Comparison of ENCODE assay signal across 13 cellular contexts in the genomic region with DNA sequence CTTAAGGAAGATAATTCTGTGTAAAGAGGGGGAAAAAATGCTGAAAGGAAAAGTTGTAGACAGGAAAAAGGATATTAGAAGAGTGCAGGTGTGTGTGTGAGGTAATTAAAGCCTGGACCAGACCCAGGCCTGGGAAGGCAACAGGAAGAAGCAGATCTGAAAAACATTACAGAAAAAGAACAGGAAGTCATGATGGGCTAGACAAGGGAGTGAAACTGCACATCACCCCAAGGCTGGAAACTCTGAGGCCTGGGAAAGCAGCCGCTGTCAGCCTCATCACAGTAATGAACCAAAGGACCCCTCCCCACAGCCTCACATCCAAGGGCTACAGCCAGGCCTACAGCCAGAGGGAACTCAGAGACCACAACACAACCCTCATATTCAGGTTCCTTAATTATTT.
DNase-seq lines count a peak whose midpoint lies in the region; ATAC-seq and TF ChIP-seq lines count a peak whose summit lies in the region.
"Had no signal": no experiment of that assay in that cellular context is flagged by ENCODE, and none has a peak within 500 bp of the region (broad histone marks: within the 10 kb centered on the region; RNA-seq: fewer than 3 reads in every experiment).

No MANE protein-coding gene starts in this region.

- no peaks in the 10 kb centered on the region for H3K27me3 ChIP-seq in CD4-positive, alpha-beta memory T cell (ENCODE audit: insufficient read depth, low read length)
- H3K27me3 ChIP-seq in upper lobe of right lung, result no peaks in the 10 kb centered on the region
- no peaks in the 10 kb centered on the region for H3K27me3 ChIP-seq in tibial artery
- no peaks in the 10 kb centered on the region for H3K27me3 ChIP-seq in prostate gland (replicated peaks; ENCODE audit: insufficient read depth)
- H3K27me3 ChIP-seq: dorsolateral prefrontal cortex had no signal

- peaks cover 6% of the 10 kb centered on the region for H3K4me1 ChIP-seq in CD4-positive, alpha-beta memory T cell (ENCODE audit: insufficient read depth, low read length)
- H3K4me1 ChIP-seq in upper lobe of right lung (no peaks in the 10 kb centered on the region), tibial artery (no peaks in the 10 kb centered on the region), prostate gland (replicated peaks) (no peaks in the 10 kb centered on the region)

- H3K9me3 Mint-ChIP-seq in CD4-positive, alpha-beta memory T cell, result peaks cover 0 to 2% (median 0%) of the 10 kb centered on the region in 8 donors
- peaks cover 2% of the 10 kb centered on the region for H3K9me3 Mint-ChIP-seq in activated naive CD8-positive, alpha-beta T cell treated with anti-CD3 and anti-CD28 coated beads, Interleukin-2, amount 10 ng/mL, durations not matched to agents 7 days and 5 days

- H3K27ac ChIP-seq in CD4-positive, alpha-beta memory T cell (ENCODE audit: low read depth, low read length), result no peak overlapping the region
- H3K27ac ChIP-seq in upper lobe of right lung (no peak overlapping the region), tibial artery (no peak overlapping the region), prostate gland (no peak overlapping the region)

- no peaks in the 10 kb centered on the region for H3K36me3 Mint-ChIP-seq in CD4-positive, alpha-beta memory T cell
- H3K36me3 Mint-ChIP-seq in activated naive CD8-positive, alpha-beta T cell treated with anti-CD3 and anti-CD28 coated beads, Interleukin-2, amount 10 ng/mL, durations not matched to agents 7 days and 5 days, result peaks cover 8% of the 10 kb centered on the region

- H3K9me3 ChIP-seq in CD4-positive, alpha-beta memory T cell (ENCODE audit: control insufficient read depth in 1 of 2, low read length in 2 of 2), result no peaks in the 10 kb centered on the region
- no peaks in the 10 kb centered on the region for H3K9me3 ChIP-seq in upper lobe of right lung
- no peaks in the 10 kb centered on the region for H3K9me3 ChIP-seq in tibial artery
- no peaks in the 10 kb centered on the region for H3K9me3 ChIP-seq in prostate gland

- peak overlapping the region in 6 of 7 donors; percentile 16 to 67 (median 40) for H3K27ac Mint-ChIP-seq in CD4-positive, alpha-beta memory T cell
- peak overlapping the region; percentile 75 for H3K27ac Mint-ChIP-seq in activated naive CD8-positive, alpha-beta T cell treated with anti-CD3 and anti-CD28 coated beads, Interleukin-2, amount 10 ng/mL, durations not matched to agents 7 days and 5 days

- TF ChIP-seq POLR2A in prostate gland (IDR thresholded peaks at IDR 0.05), result no peak

- intact Hi-C loops in CD4-positive, alpha-beta memory T cell (cut with micrococcal nuclease), result no loop called here
- intact Hi-C loops in upper lobe of right lung (cut with DNase I), result no loop called here
- intact Hi-C loops in tibial artery (cut with DNase I; ENCODE audit: low total_unique reads), result no loop called here
- intact Hi-C loops in prostate gland (cut with DNase I), result no loop called here

- POLR2A ChIA-PET in CD4-positive, alpha-beta memory T cell (lab: Charles Lee; ENCODE audit: partially characterized antibody), result interaction anchor here (1.1 kb wide), 2 partner anchors 9 to 535 kb away, joined by 3 read pairs; no protein-coding TSS in a partner anchor
- POLR2A ChIA-PET in activated naive CD8-positive, alpha-beta T cell treated with anti-CD3 and anti-CD28 coated beads, Interleukin-2, amount 10 ng/mL, durations not matched to agents 7 days and 5 days (lab: Charles Lee), result no interaction called here

- no peak overlapping the region for H3K4me3 ChIP-seq in CD4-positive, alpha-beta memory T cell (ENCODE audit: low read length in 2 of 2)
- H3K4me3 ChIP-seq in upper lobe of right lung (no peak overlapping the region), tibial artery (no peak overlapping the region), prostate gland (no peak overlapping the region)

- no peaks in the 10 kb centered on the region for H3K27me3 Mint-ChIP-seq in CD4-positive, alpha-beta memory T cell
- no peaks in the 10 kb centered on the region for H3K27me3 Mint-ChIP-seq in activated naive CD8-positive, alpha-beta T cell treated with anti-CD3 and anti-CD28 coated beads, Interleukin-2, amount 10 ng/mL, durations not matched to agents 7 days and 5 days

- CTCF ChIA-PET in CD4-positive, alpha-beta memory T cell (lab: Charles Lee; ENCODE audit: partially characterized antibody), result no interaction called here

- DNase-seq in CD4-positive, alpha-beta memory T cell, result no peak
- DNase-seq in activated naive CD8-positive, alpha-beta T cell treated with anti-CD3 and anti-CD28 coated beads, Interleukin-2, amount 10 ng/mL, durations not matched to agents 7 days and 5 days, result no peak
- DNase-seq in upper lobe of right lung (no peak), HUDEP-2 (lab: John Stamatoyannopoulos, UW; ENCODE audit: unreplicated experiment in 76 of 76) (no peak), tibial artery (no peak), prostate gland (ENCODE audit: low spot score) (no peak)
- DNase-seq: activated gamma-delta T cell, COR-L47, dorsolateral prefrontal cortex, glutamatergic neuron, NCI-H526 treated with DMSO at 0.1 percent for 48 hours had no signal

- no peak overlapping the region for H3K4me3 Mint-ChIP-seq in CD4-positive, alpha-beta memory T cell
- H3K4me3 Mint-ChIP-seq in activated naive CD8-positive, alpha-beta T cell treated with anti-CD3 and anti-CD28 coated beads, Interleukin-2, amount 10 ng/mL, durations not matched to agents 7 days and 5 days, result peak overlapping the region; percentile 4

- WGBS in prostate gland, result 95% methylated on average over 1 of the region's 1 CpG

- TF ChIP-seq CTCF in upper lobe of right lung (IDR thresholded peaks at IDR 0.05) (no peak), tibial artery (IDR thresholded peaks at IDR 0.05) (no peak), prostate gland (IDR thresholded peaks at IDR 0.05) (no peak)

- H3K4me1 Mint-ChIP-seq in CD4-positive, alpha-beta memory T cell, result peaks cover 7 to 11% (median 9%) of the 10 kb centered on the region in 4 donors
- peaks cover 6% of the 10 kb centered on the region for H3K4me1 Mint-ChIP-seq in activated naive CD8-positive, alpha-beta T cell treated with anti-CD3 and anti-CD28 coated beads, Interleukin-2, amount 10 ng/mL, durations not matched to agents 7 days and 5 days

- no peaks in the 10 kb centered on the region for H3K36me3 ChIP-seq in CD4-positive, alpha-beta memory T cell (ENCODE audit: insufficient read depth, low read length)
- H3K36me3 ChIP-seq in upper lobe of right lung, result no peaks in the 10 kb centered on the region
- no peaks in the 10 kb centered on the region for H3K36me3 ChIP-seq in tibial artery
- H3K36me3 ChIP-seq in prostate gland, result no peaks in the 10 kb centered on the region

- ATAC-seq in GM19043 (IDR thresholded peaks at IDR 0.05; ENCODE audit: low read depth, unreplicated experiment) (peak; percentile 68), HG03095 (IDR thresholded peaks at IDR 0.05; ENCODE audit: unreplicated experiment) (peak; percentile 64), upper lobe of right lung (no peak)
- ATAC-seq in activated naive CD8-positive, alpha-beta T cell treated with anti-CD3 and anti-CD28 coated beads, Interleukin-2, amount 10 ng/mL, durations not matched to agents 7 days and 5 days (ENCODE audit: low read depth), result peak; percentile 52
